Comparison of ENCODE assay signal across 23 cellular contexts in genomic region chr7:155361947-155362346, GRCh38.
"Had no signal": no experiment of that assay in that cellular context is flagged by ENCODE, and none has a peak within 500 bp of the region (broad histone marks: within the 10 kb centered on the region; RNA-seq: fewer than 3 reads in every experiment).

No MANE protein-coding gene starts in this region.

- ATAC-seq: esophagus mucosa; naive thymus-derived CD8-positive, alpha-beta T cell had no signal

- H3K27me3 ChIP-seq: ascending aorta, right atrium auricular region had no signal

- H3K36me3 ChIP-seq: ascending aorta, brain microvascular endothelial cell, right atrium auricular region, suprapubic skin, tibial artery had no signal

- H3K9me3 ChIP-seq: ascending aorta, right atrium auricular region, suprapubic skin, tibial artery had no signal

- H3K27ac ChIP-seq: ascending aorta, brain microvascular endothelial cell, parathyroid adenoma, right atrium auricular region, suprapubic skin, tibial artery, VCaP had no signal

- H3K4me3 ChIP-seq: ascending aorta, right atrium auricular region, suprapubic skin, tibial artery had no signal

- H3K4me1 ChIP-seq: ascending aorta, parathyroid adenoma, right atrium auricular region, suprapubic skin, tibial artery had no signal

- DNase-seq: activated CD4-positive, alpha-beta memory T cell treated with anti-CD3 and anti-CD28 coated beads, Interleukin-2, amount 10 ng/mL, durations not matched to agents 7 days and 5 days; activated CD4-positive, alpha-beta T cell treated with anti-CD3 and anti-CD28 coated beads, Interleukin-2, amount 10 ng/mL, durations not matched to agents 24 days and 14 days; activated CD4-positive, CD25-positive, alpha-beta regulatory T cell treated with anti-CD3 and anti-CD28 coated beads, Interleukin-2, amount 50 U/mL, for 72 hours; activated CD8-positive, alpha-beta memory T cell treated with anti-CD3 and anti-CD28 coated beads, Interleukin-2, amount 50 U/mL, for 48 hours; activated gamma-delta T cell; activated naive CD4-positive, alpha-beta T cell treated with anti-CD3 and anti-CD28 coated beads, Interleukin-2, amount 10 ng/mL, durations not matched to agents 7 days and 5 days; activated naive CD8-positive, alpha-beta T cell treated with anti-CD3 and anti-CD28 coated beads, Interleukin-2, amount 10 ng/mL, durations not matched to agents 7 days and 5 days; activated T-cell treated with anti-CD3 and anti-CD28 coated beads, Interleukin-2, amount 50 U/mL, for 24 hours; brain microvascular endothelial cell; caudate nucleus; endodermal cell; foreskin fibroblast; midbrain; occipital lobe; stimulated activated naive CD4-positive, alpha-beta T cell had no signal

- H3K79me2 ChIP-seq: parathyroid adenoma had no signal

- H3K9ac ChIP-seq: parathyroid adenoma had no signal

- H2AFZ ChIP-seq: parathyroid adenoma had no signal
